ENCODE assay signal across 1 cellular context in the genomic region with DNA sequence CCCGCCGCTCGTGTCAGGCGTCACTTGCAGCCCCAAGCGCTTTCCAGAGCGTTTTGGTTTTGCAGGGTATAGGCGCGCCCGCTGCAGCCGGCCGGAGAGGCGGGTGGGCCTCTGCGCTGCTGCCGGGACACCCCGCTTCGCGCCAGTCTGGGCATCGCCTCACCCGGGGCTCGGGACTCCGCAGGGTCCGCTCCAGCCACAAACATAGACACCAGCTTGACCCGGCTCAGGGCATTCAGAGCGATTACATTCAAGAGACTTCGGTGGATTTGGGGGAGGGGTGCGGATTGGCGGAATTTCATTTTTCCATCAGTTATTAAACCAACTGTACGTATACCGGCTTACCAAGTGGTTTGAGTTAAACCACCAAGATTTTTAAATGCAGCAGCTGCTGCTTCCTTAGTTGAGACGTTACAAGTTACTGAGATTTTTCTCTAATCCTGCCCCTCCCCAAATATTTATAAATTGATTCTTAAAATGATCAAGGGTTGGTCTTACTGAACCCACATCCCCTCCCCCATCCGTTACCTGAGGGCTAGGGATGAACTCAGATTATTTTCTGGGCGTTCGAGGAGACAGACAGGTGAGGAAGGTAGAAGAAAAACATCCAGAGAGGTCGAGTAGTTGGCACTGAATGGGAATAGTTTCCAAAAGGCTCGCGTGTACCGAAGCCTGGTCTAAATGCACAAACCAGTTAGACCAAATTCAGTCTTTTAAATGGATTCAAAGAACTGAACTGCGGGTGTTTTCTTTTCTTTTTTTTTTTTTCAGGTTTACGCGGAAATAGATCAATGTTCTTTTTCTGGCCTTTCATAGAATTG.
TF ChIP-seq lines count a peak whose summit lies in the region.

No MANE protein-coding gene starts in this region.

TF ChIP-seq in IMR-90, 13 proteins besides CTCF, POLR2A, EP300 and RAD21:
- no peak for TF ChIP-seq SMC3 (IDR thresholded peaks at IDR 0.05; ENCODE audit: low read depth, low read length)
- TF ChIP-seq RCOR1 (IDR thresholded peaks at IDR 0.05; ENCODE audit: insufficient replicate concordance, low read length) = no peak
- no peak for TF ChIP-seq MAZ (IDR thresholded peaks at IDR 0.05; ENCODE audit: borderline replicate concordance, low read depth, low read length)
- no peak for TF ChIP-seq FOS (IDR thresholded peaks at IDR 0.05; ENCODE audit: low read depth, low read length)
- TF ChIP-seq NFE2L2 (IDR thresholded peaks at IDR 0.05; ENCODE audit: low read depth, low read length) = no peak
- TF ChIP-seq CEBPB (IDR thresholded peaks at IDR 0.05; ENCODE audit: low read depth, low read length) = no peak
- TF ChIP-seq CHD1 (IDR thresholded peaks at IDR 0.05; ENCODE audit: low read depth, low read length) = no peak
- TF ChIP-seq, protein P1, sequence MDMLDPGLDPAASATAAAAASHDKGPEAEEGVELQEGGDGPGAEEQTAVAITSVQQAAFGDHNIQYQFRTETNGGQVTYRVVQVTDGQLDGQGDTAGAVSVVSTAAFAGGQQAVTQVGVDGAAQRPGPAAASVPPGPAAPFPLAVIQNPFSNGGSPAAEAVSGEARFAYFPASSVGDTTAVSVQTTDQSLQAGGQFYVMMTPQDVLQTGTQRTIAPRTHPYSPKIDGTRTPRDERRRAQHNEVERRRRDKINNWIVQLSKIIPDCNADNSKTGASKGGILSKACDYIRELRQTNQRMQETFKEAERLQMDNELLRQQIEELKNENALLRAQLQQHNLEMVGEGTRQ (IDR thresholded peaks at IDR 0.05; ENCODE audit: low read depth, low read length) = no peak
- no peak for TF ChIP-seq MXI1 (IDR thresholded peaks at IDR 0.05; ENCODE audit: borderline replicate concordance, low read depth, low read length)
- no peak for TF ChIP-seq MAFK (IDR thresholded peaks at IDR 0.05; ENCODE audit: low read depth, low read length)
